ENCODE assay signal across 5 cellular contexts in the genomic region with DNA sequence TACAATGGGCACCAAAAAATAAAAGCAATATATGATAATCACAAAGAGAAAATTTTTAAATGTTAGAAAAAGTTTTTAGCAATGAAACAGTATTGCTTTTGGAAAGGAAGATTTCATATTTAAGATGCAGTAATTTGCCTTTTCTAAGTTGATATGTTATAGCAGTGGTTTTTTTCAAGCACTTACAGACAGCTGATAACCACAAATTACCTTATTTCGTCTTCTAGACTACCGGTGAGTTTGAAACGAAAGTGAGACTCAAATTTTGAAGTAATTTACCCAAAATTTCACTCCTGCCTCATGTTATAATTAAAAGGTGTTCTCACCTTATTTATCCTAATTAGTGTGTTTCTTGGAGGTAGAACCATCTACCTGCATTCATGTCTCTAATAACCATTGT.
"Had no signal": no experiment of that assay in that cellular context is flagged by ENCODE, and none has a peak within 500 bp of the region (broad histone marks: within the 10 kb centered on the region; RNA-seq: fewer than 3 reads in every experiment).

No MANE protein-coding gene starts in this region.

- FAIRE-seq: HTR-8/SVneo had no signal

- H2AFZ ChIP-seq: GM23248 had no signal

- H3K4me3 ChIP-seq: GM23248 had no signal

- H3K27ac ChIP-seq: GM23248 had no signal

- H3K9ac ChIP-seq: GM23248 had no signal

- DNase-seq: GM23248, GOT3, H9, HCEC 1CT had no signal
